In the genomic region with DNA sequence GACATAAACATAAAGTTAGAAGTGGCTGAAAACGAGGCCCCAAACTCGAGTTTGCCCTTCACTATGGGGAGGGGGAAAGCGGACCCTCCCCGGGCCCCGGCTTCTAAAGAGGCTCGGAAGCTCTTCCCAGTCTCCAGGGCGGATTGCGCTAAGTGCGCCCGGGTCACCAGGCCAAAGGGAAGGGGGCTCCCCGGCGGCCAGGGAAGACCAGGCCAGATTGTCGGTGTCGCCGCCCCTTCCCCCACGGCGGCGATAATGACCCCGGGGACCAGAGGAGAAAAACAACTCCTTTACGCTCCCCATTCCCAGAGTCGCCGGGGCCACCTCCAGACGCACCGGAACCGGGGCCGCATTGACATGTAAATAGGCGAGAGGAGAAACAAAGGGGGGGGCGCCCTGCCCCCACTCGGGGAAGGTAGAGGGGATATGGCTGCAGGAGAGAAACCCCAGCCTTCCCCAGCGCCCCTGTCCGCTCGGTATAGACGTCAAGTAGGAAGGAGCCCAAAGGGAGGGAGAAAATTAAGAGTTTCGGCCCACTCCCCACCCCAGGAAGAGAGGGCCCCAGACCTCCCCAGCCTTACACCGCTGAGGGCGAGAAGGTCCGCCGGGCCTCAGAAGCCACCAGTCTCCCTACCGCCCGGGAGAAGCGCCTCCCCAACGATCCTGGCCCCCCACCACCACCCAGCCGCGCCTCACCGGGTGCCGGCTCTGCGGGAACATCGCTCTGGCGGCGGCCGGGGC, we compare ENCODE assay signal across 8 cellular contexts. TPM values are rescaled to one million over a fixed set of nuclear protein-coding genes. Genes with fewer than 3 reads are reported as not detected.
A peak's percentile ranks its signal among the peaks of the same experiment; 100 is the strongest.
DNase-seq lines count a peak whose midpoint lies in the region; ATAC-seq and TF ChIP-seq lines count a peak whose summit lies in the region.

No MANE protein-coding gene starts in this region.

- peak overlapping the region; percentile 27 for H4K8ac ChIP-seq in mesenchymal stem cell (ENCODE audit: low read length)

- POLR2A ChIA-PET in GM10248 (lab: Yijun Ruan, JAX) = no interaction called here

- H3K14ac ChIP-seq in mesenchymal stem cell (ENCODE audit: low read length in 2 of 2) = peak overlapping the region in 1 of 2 experiments; percentile 90

- H3K4me1 ChIP-seq in OCI-LY3 (ENCODE audit: low read length) = no peaks in the 10 kb centered on the region; the same call in 1 of the 2 replicates
- H3K4me1 ChIP-seq in mesenchymal stem cell (ENCODE audit: control insufficient read depth, insufficient read depth, low read depth, low read length) = peaks cover 7% of the 10 kb centered on the region
- no peaks in the 10 kb centered on the region for H3K4me1 ChIP-seq in urinary bladder (ENCODE audit: insufficient read depth)

- H4K91ac ChIP-seq in mesenchymal stem cell (ENCODE audit: low read length) = peak overlapping the region; percentile 25

- H3K4me3 ChIP-seq in OCI-LY3 (ENCODE audit: low read length) (peak overlapping the region; percentile 48; the same call in 1 of the 2 replicates), mesenchymal stem cell (ENCODE audit: insufficient read depth in 1 of 2, low read depth in 1 of 2, low read length in 2 of 2) (peak overlapping the region; percentile 79 to 82), urinary bladder (ENCODE audit: low read depth, low read length) (peak overlapping the region; percentile 97)

- peak overlapping the region; percentile 59 for H2BK5ac ChIP-seq in mesenchymal stem cell (ENCODE audit: low read depth, low read length, poor library complexity, severe bottlenecking)

- peak overlapping the region; percentile 56 for H2BK120ac ChIP-seq in mesenchymal stem cell (ENCODE audit: low read depth, low read length)

- no peaks in the 10 kb centered on the region for H3K79me2 ChIP-seq in OCI-LY3 (ENCODE audit: low read length)

- H3K4ac ChIP-seq in mesenchymal stem cell (ENCODE audit: low read depth in 1 of 2, low read length in 2 of 2) = peak overlapping the region; percentile 15 to 96

- H2BK12ac ChIP-seq in mesenchymal stem cell (ENCODE audit: low read length in 2 of 2) = peak overlapping the region in 1 of 2 experiments; percentile 73

- H3K9me3 ChIP-seq in OCI-LY3 (ENCODE audit: insufficient read depth, low read length) = no peaks in the 10 kb centered on the region
- H3K9me3 ChIP-seq in mesenchymal stem cell (ENCODE audit: control insufficient read depth, low read length) = no peaks in the 10 kb centered on the region

- no peak for TF ChIP-seq CTCF in GM10248 (IDR thresholded peaks at IDR 0.05; ENCODE audit: control extremely low read depth, extremely low read depth, low read depth, missing control alignments)
- no peak for TF ChIP-seq CTCF in OCI-LY3 (IDR thresholded peaks at IDR 0.05; ENCODE audit: low read depth, low read length)

- H3K27ac ChIP-seq in OCI-LY3 (ENCODE audit: low read length) (no peak overlapping the region), mesenchymal stem cell (ENCODE audit: low read length, poor library complexity, severe bottlenecking) (no peak overlapping the region), urinary bladder (ENCODE audit: low read depth) (peak overlapping the region; percentile 82)

- no peak overlapping the region for H3K9ac ChIP-seq in OCI-LY3 (ENCODE audit: low read length)
- H3K9ac ChIP-seq in mesenchymal stem cell (ENCODE audit: low read length) = peak overlapping the region; percentile 78

- DNase-seq in GM10248 (ENCODE audit: extremely low spot score) = peak; percentile 15
- DNase-seq in ecto neural progenitor cell (ENCODE audit: low spot score) = peak; percentile 77
- DNase-seq in mesenchymal stem cell = peak; percentile 56
- no peak for DNase-seq in A172 (ENCODE audit: low spot score)

- H2AFZ ChIP-seq in OCI-LY3 (ENCODE audit: low read depth, low read length) (no peak overlapping the region), mesenchymal stem cell (ENCODE audit: low read depth, low read length) (peak overlapping the region; percentile 19)

- no peaks in the 10 kb centered on the region for H3K36me3 ChIP-seq in OCI-LY3 (replicated peaks; ENCODE audit: low read depth, low read length)
- H3K36me3 ChIP-seq in mesenchymal stem cell (ENCODE audit: control insufficient read depth in 1 of 2, insufficient read depth in 2 of 2, low read depth in 1 of 2, low read length in 2 of 2) = peaks cover 0 to 26% of the 10 kb centered on the region in 2 experiments
- H3K36me3 ChIP-seq in urinary bladder (ENCODE audit: insufficient read depth) = no peaks in the 10 kb centered on the region

- H2BK15ac ChIP-seq in mesenchymal stem cell (ENCODE audit: low read depth, poor library complexity, severe bottlenecking) = peak overlapping the region; percentile 17

- no peak overlapping the region for H3K4me2 ChIP-seq in OCI-LY3 (ENCODE audit: low read length)
- H3K4me2 ChIP-seq in mesenchymal stem cell (ENCODE audit: low read length, poor library complexity, severe bottlenecking) = peak overlapping the region; percentile 97

- no peak overlapping the region for H2AK5ac ChIP-seq in mesenchymal stem cell (ENCODE audit: low read length, severe bottlenecking)

- no peaks in the 10 kb centered on the region for H4K20me1 ChIP-seq in OCI-LY3 (ENCODE audit: insufficient read depth, low read length)

- CTCF ChIA-PET in GM10248 (lab: Yijun Ruan, JAX) = no interaction called here

- H3K27me3 ChIP-seq in OCI-LY3 (ENCODE audit: low read depth, low read length) (peaks cover 26% of the 10 kb centered on the region), mesenchymal stem cell (ENCODE audit: control insufficient read depth in 1 of 2, insufficient read depth in 1 of 2, low read length in 2 of 2) (peaks cover 5 to 12% of the 10 kb centered on the region in 2 experiments)

- ATAC-seq in HG03571 (IDR thresholded peaks at IDR 0.05; ENCODE audit: unreplicated experiment) (no peak), HG03280 (IDR thresholded peaks at IDR 0.05; ENCODE audit: unreplicated experiment) (no peak)

- H3K18ac ChIP-seq in mesenchymal stem cell (ENCODE audit: low read depth in 1 of 2, low read length in 2 of 2) = peak overlapping the region; percentile 64 to 67

- no peaks in the 10 kb centered on the region for H3K79me1 ChIP-seq in mesenchymal stem cell (replicated peaks; ENCODE audit: low read length, poor library complexity, severe bottlenecking)

- under 1% methylated on average over 38 of the region's 51 CpGs for WGBS in mesenchymal stem cell
- WGBS in urinary bladder = under 1% methylated on average over 51 of the region's 51 CpGs

- peak overlapping the region in 1 of 2 experiments; percentile 85 for H3K23ac ChIP-seq in mesenchymal stem cell (ENCODE audit: low read length in 2 of 2)

RNA-seq across cellular contexts. Expression of a gene that starts 1.7 kb away (rescaled TPM):
- 39.2 TPM for polyA plus RNA-seq in mesenchymal stem cell (2013, experiment 1 of 2)
- polyA plus RNA-seq in mesenchymal stem cell (2013, experiment 2 of 2) = 42.8 TPM
- total RNA-seq in urinary bladder = 52.7 TPM
- polyA plus RNA-seq in urinary bladder = 37.6 TPM
- 10.4 and 12.1 TPM in 2 replicates for total RNA-seq in A172 (2014; rRNA removed; shearing (Covaris generic))
